In the genomic region with DNA sequence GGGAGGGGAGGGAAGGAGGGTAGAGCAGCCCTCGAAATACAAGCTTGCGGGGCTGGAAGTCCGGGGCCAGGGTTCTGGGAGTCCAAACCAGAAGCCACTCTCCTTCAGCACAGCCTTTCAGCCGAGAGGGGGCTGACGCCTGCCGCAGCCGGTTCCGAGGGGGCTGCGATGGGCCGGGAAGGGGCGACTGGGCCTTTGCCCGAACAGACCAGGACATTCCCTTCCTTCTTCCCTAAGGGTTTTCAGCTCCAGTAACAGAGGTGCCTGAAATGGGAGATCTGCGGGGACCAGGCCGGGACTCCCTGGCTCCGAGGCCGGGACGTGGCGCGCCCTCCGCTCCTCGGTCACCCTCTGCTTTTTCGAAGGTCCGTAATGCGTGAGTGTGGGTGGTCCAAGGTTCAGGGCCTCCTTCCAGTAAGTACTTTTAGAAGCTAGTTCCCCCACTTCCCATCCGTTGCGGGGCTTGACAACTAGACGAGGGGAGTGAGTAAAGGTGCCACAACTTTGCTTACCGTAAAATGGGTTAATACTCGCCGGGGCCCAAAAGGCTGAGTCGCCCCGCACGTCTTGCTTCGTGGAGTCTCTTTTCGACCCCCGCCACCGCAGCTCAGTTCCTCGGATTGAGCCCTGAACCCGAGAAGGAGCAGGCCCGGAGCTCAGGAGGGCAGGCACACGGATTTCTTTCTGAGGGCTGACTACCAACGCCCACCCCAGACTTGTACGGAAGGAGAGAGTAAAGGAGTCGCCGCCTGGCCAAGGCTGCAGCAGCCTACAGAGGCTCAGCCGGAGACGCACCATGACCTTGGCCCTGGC, we compare ENCODE assay signal across 12 cellular contexts. TPM values are rescaled to one million over a fixed set of nuclear protein-coding genes. Genes with fewer than 3 reads are reported as not detected.
DNase-seq lines count a peak whose midpoint lies in the region; ATAC-seq lines count a peak whose summit lies in the region.
"Had no signal": no experiment of that assay in that cellular context is flagged by ENCODE, and none has a peak within 500 bp of the region (broad histone marks: within the 10 kb centered on the region; RNA-seq: fewer than 3 reads in every experiment).

No MANE protein-coding gene starts in this region.

- H3K4me1 ChIP-seq in naive thymus-derived CD4-positive, alpha-beta T cell (ENCODE audit: control insufficient read depth in 2 of 2, insufficient read depth in 2 of 2, low read length in 2 of 2), result peaks cover 35 to 40% of the 10 kb centered on the region in 2 donors

- no peak overlapping the region for H3K27ac ChIP-seq in naive thymus-derived CD4-positive, alpha-beta T cell (ENCODE audit: low read depth, low read length)
- H3K27ac ChIP-seq: epithelial cell of prostate had no signal

- peak; percentile 43 for ATAC-seq in naive thymus-derived CD4-positive, alpha-beta T cell
- ATAC-seq in HG03097 (IDR thresholded peaks at IDR 0.05; ENCODE audit: low FRiP score, unreplicated experiment) (no peak), GM18519 (IDR thresholded peaks at IDR 0.05; ENCODE audit: low FRiP score, unreplicated experiment) (no peak)

- no peaks in the 10 kb centered on the region for H3K36me3 ChIP-seq in H7 (replicated peaks; ENCODE audit: control insufficient read depth, insufficient read depth, low read length)
- H3K36me3 ChIP-seq in naive thymus-derived CD4-positive, alpha-beta T cell (ENCODE audit: control insufficient read depth in 2 of 3, insufficient read depth in 3 of 3, low read length in 3 of 3), result no peaks in the 10 kb centered on the region
- H3K36me3 ChIP-seq: MG63 had no signal

- intact Hi-C loops in naive thymus-derived CD4-positive, alpha-beta T cell (cut with micrococcal nuclease), result loop anchor here (1.0 to 10.0 kb wide), 3 partner anchors 9 to 222 kb away; no protein-coding TSS in a partner anchor

- CTCF ChIA-PET in naive thymus-derived CD4-positive, alpha-beta T cell (lab: Charles Lee), result interaction anchor here (0.6 kb wide), 1 partner anchor 94 kb away, joined by 3 read pairs; no protein-coding TSS in a partner anchor

- peaks cover 52 to 92% (median 79%) of the 10 kb centered on the region in 5 donors for H3K27me3 Mint-ChIP-seq in naive thymus-derived CD4-positive, alpha-beta T cell

- DNase-seq in AG08396 (ENCODE audit: low spot score) (peak; percentile 8), H7 (peak; percentile 71), GF-D8 (lab: John Stamatoyannopoulos, UW) (no peak), 8988T (no peak)
- DNase-seq in central memory CD4-positive, alpha-beta T cell, result peak; percentile 17
- peak in 1 of 9 donors; percentile 11 for DNase-seq in naive thymus-derived CD4-positive, alpha-beta T cell
- DNase-seq: DND-41, MG63 had no signal

- peak overlapping the region; percentile 45 to 81 (median 63) for H3K4me3 Mint-ChIP-seq in naive thymus-derived CD4-positive, alpha-beta T cell

- peaks cover 27 to 59% (median 46%) of the 10 kb centered on the region in 7 donors for H3K4me1 Mint-ChIP-seq in naive thymus-derived CD4-positive, alpha-beta T cell

- POLR2A ChIA-PET in naive thymus-derived CD4-positive, alpha-beta T cell (lab: Charles Lee), result interaction anchor here (1.4 to 1.5 kb wide), 3 partner anchors 7 to 42 kb away, joined by 3 to 5 read pairs (median 4); no protein-coding TSS in a partner anchor

- no peaks in the 10 kb centered on the region for H3K9me3 ChIP-seq in naive thymus-derived CD4-positive, alpha-beta T cell (ENCODE audit: control insufficient read depth in 2 of 3, low read length in 3 of 3)
- H3K9me3 ChIP-seq: MG63 had no signal

- H3K4me3 ChIP-seq in H7 (ENCODE audit: insufficient read depth, low read depth, low read length), result peak overlapping the region; percentile 43
- peak overlapping the region; percentile 34 for H3K4me3 ChIP-seq in naive thymus-derived CD4-positive, alpha-beta T cell (ENCODE audit: low read length)
- H3K4me3 ChIP-seq: MG63 had no signal

- H3K27me3 ChIP-seq in H7 (ENCODE audit: control insufficient read depth, insufficient read depth, low read length), result peaks cover 92% of the 10 kb centered on the region
- H3K27me3 ChIP-seq in naive thymus-derived CD4-positive, alpha-beta T cell (ENCODE audit: control insufficient read depth in 2 of 2, insufficient read depth in 2 of 2, low read length in 2 of 2), result peaks cover 45 to 62% of the 10 kb centered on the region in 2 donors

- peak overlapping the region in 1 of 9 donors; percentile 72 for H3K27ac Mint-ChIP-seq in naive thymus-derived CD4-positive, alpha-beta T cell

- peaks cover 0 to 8% (median 0%) of the 10 kb centered on the region in 5 donors for H3K36me3 Mint-ChIP-seq in naive thymus-derived CD4-positive, alpha-beta T cell

- peaks cover 0 to 15% (median 3%) of the 10 kb centered on the region in 11 donors for H3K9me3 Mint-ChIP-seq in naive thymus-derived CD4-positive, alpha-beta T cell

RNA-seq across cellular contexts. Expression of a gene that starts 2.9 kb away (rescaled TPM):
- total RNA-seq in H7 (2014; rRNA removed; shearing (Covaris generic)), result 0.07 and 0.28 TPM in 2 replicates
- not detected for total RNA-seq in naive thymus-derived CD4-positive, alpha-beta T cell
- polyA plus RNA-seq in naive thymus-derived CD4-positive, alpha-beta T cell, result not detected
- total RNA-seq: RPMI7951 had no signal

Comparison
In these comparisons a context has a peak if more than half of its experiments do, and no peak if none do; other contexts are left out.
1. DNase-seq: peak in AG08396 (single experiment), H7 (single experiment) and central memory CD4-positive, alpha-beta T cell (single experiment); none in GF-D8 (single experiment) and 8988T (single experiment).